Comparison of ENCODE assay signal across 21 cellular contexts in the genomic region with DNA sequence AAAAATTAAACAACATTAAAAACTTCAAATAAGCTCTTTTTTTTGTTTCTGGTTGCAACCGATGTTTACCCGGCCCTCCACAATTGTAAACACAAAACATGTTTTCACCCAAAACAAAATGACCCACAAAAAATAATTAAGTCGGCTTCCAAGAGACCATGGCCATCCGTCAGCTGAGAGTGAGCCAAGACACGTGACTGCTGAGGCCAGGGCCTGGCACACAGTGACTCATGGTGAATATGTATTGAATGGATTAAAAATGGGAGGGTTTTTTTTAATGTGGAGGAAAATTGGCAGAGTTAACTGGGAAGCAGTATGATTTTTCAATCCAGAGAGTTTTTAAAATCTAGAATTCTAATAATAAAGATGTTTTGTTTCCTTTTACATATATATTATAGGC. TPM values are rescaled to one million over a fixed set of nuclear protein-coding genes. Genes with fewer than 3 reads are reported as not detected.
A peak's percentile ranks its signal among the peaks of the same experiment; 100 is the strongest.
DNase-seq lines count a peak whose midpoint lies in the region; ATAC-seq, FAIRE-seq and TF ChIP-seq lines count a peak whose summit lies in the region.
"Had no signal": no experiment of that assay in that cellular context is flagged by ENCODE, and none has a peak within 500 bp of the region (broad histone marks: within the 10 kb centered on the region; RNA-seq: fewer than 3 reads in every experiment).

No MANE protein-coding gene starts in this region.

- CTCF ChIA-PET in activated CD8-positive, alpha-beta memory T cell treated with anti-CD3 and anti-CD28 coated beads, Interleukin-2, amount 10 ng/mL, durations not matched to agents 7 days and 5 days (lab: Charles Lee), result no interaction called here
- CTCF ChIA-PET in naive thymus-derived CD4-positive, alpha-beta T cell (lab: Charles Lee), result interaction anchor here (0.7 kb wide), 1 partner anchor 602 kb away, joined by 3 read pairs; no protein-coding TSS in a partner anchor

- no peak overlapping the region for H3K4me3 Mint-ChIP-seq in activated CD8-positive, alpha-beta memory T cell treated with anti-CD3 and anti-CD28 coated beads, Interleukin-2, amount 10 ng/mL, durations not matched to agents 7 days and 5 days
- no peak overlapping the region for H3K4me3 Mint-ChIP-seq in naive thymus-derived CD4-positive, alpha-beta T cell
- H3K4me3 Mint-ChIP-seq: CD4-positive, alpha-beta T cell; memory B cell had no signal

- H3K9me3 ChIP-seq in keratinocyte (ENCODE audit: control insufficient read depth, low read depth, low read length), result no peaks in the 10 kb centered on the region
- H3K9me3 ChIP-seq in naive thymus-derived CD4-positive, alpha-beta T cell (ENCODE audit: control insufficient read depth in 2 of 3, low read length in 3 of 3), result no peaks in the 10 kb centered on the region
- H3K9me3 ChIP-seq: gastrocnemius medialis, sigmoid colon, suprapubic skin, vagina had no signal

- H3K4me2 ChIP-seq in keratinocyte (ENCODE audit: control insufficient read depth, extremely low read depth, insufficient read depth, low read depth, low read length), result no peak overlapping the region

- H3K27ac Mint-ChIP-seq in activated CD8-positive, alpha-beta memory T cell treated with anti-CD3 and anti-CD28 coated beads, Interleukin-2, amount 10 ng/mL, durations not matched to agents 7 days and 5 days, result no peak overlapping the region
- no peak overlapping the region for H3K27ac Mint-ChIP-seq in naive thymus-derived CD4-positive, alpha-beta T cell
- H3K27ac Mint-ChIP-seq: CD4-positive, alpha-beta T cell; memory B cell had no signal

- no peak for TF ChIP-seq CTCF in keratinocyte (optimal IDR thresholded peaks at IDR 0.05 in 1 of 3, IDR thresholded peaks at IDR 0.05 in 1 of 3, conservative IDR thresholded peaks at IDR 0.05 in 1 of 3; ENCODE audit: extremely low read depth in 1 of 3, insufficient read depth in 2 of 3, low read length in 3 of 3)

- H3K4me3 ChIP-seq in keratinocyte (ENCODE audit: control insufficient read depth in 2 of 3, extremely low read depth in 1 of 3, insufficient read depth in 2 of 3, low read depth in 1 of 3, low read length in 3 of 3), result no peak overlapping the region
- no peak overlapping the region for H3K4me3 ChIP-seq in naive thymus-derived CD4-positive, alpha-beta T cell (ENCODE audit: low read length)
- H3K4me3 ChIP-seq: gastrocnemius medialis, GM12878, sigmoid colon, suprapubic skin, vagina had no signal

- intact Hi-C loops in naive thymus-derived CD4-positive, alpha-beta T cell (cut with micrococcal nuclease), result no loop called here

- no peaks in the 10 kb centered on the region for H3K27me3 Mint-ChIP-seq in activated CD8-positive, alpha-beta memory T cell treated with anti-CD3 and anti-CD28 coated beads, Interleukin-2, amount 10 ng/mL, durations not matched to agents 7 days and 5 days
- H3K27me3 Mint-ChIP-seq in naive thymus-derived CD4-positive, alpha-beta T cell, result peaks cover 0 to 13% (median 0%) of the 10 kb centered on the region in 5 donors
- H3K27me3 Mint-ChIP-seq: memory B cell had no signal

- H2AFZ ChIP-seq in keratinocyte (ENCODE audit: control insufficient read depth, low read length), result no peak overlapping the region

- no peak for ATAC-seq in activated CD8-positive, alpha-beta memory T cell treated with anti-CD3 and anti-CD28 coated beads, Interleukin-2, amount 10 ng/mL, durations not matched to agents 7 days and 5 days
- no peak for ATAC-seq in naive thymus-derived CD4-positive, alpha-beta T cell
- ATAC-seq: gastrocnemius medialis, GM12878 had no signal

- POLR2A ChIA-PET in naive thymus-derived CD4-positive, alpha-beta T cell (lab: Charles Lee), result no interaction called here

- H3K36me3 ChIP-seq in keratinocyte (ENCODE audit: control insufficient read depth in 2 of 2, extremely low read depth in 1 of 2, insufficient read depth in 2 of 2, low read length in 2 of 2), result no peaks in the 10 kb centered on the region
- no peaks in the 10 kb centered on the region for H3K36me3 ChIP-seq in naive thymus-derived CD4-positive, alpha-beta T cell (ENCODE audit: control insufficient read depth in 2 of 3, insufficient read depth in 3 of 3, low read length in 3 of 3)
- H3K36me3 ChIP-seq: gastrocnemius medialis, sigmoid colon, suprapubic skin, vagina had no signal

- H3K27me3 ChIP-seq in keratinocyte (ENCODE audit: control insufficient read depth, extremely low read depth, insufficient read depth, low read length), result no peaks in the 10 kb centered on the region
- H3K27me3 ChIP-seq in naive thymus-derived CD4-positive, alpha-beta T cell (ENCODE audit: control insufficient read depth in 2 of 2, insufficient read depth in 2 of 2, low read length in 2 of 2), result no peaks in the 10 kb centered on the region
- H3K27me3 ChIP-seq: gastrocnemius medialis, sigmoid colon, suprapubic skin, vagina had no signal

- H4K20me1 ChIP-seq in keratinocyte (ENCODE audit: control insufficient read depth, extremely low read depth, insufficient read depth, low read length), result no peaks in the 10 kb centered on the region

- in situ Hi-C loops in ACHN (cut with HindIII; ENCODE audit: low pct_ligation_motif_present, low pct_unique_long_range_greater_than_20kb, low sequenced_read_pairs), result no loop called here

- H3K4me1 Mint-ChIP-seq in activated CD8-positive, alpha-beta memory T cell treated with anti-CD3 and anti-CD28 coated beads, Interleukin-2, amount 10 ng/mL, durations not matched to agents 7 days and 5 days, result no peaks in the 10 kb centered on the region
- no peaks in the 10 kb centered on the region for H3K4me1 Mint-ChIP-seq in naive thymus-derived CD4-positive, alpha-beta T cell
- H3K4me1 Mint-ChIP-seq: memory B cell had no signal

- no peaks in the 10 kb centered on the region for H3K9me3 Mint-ChIP-seq in activated CD8-positive, alpha-beta memory T cell treated with anti-CD3 and anti-CD28 coated beads, Interleukin-2, amount 10 ng/mL, durations not matched to agents 7 days and 5 days (ENCODE audit: low read depth)
- peaks cover 0 to 2% (median 0%) of the 10 kb centered on the region in 11 donors for H3K9me3 Mint-ChIP-seq in naive thymus-derived CD4-positive, alpha-beta T cell
- H3K9me3 Mint-ChIP-seq: CD4-positive, alpha-beta T cell had no signal

- no peaks in the 10 kb centered on the region for H3K9me1 ChIP-seq in keratinocyte (ENCODE audit: control insufficient read depth, extremely low read depth, insufficient read depth, low read length)

- no peaks in the 10 kb centered on the region for H3K36me3 Mint-ChIP-seq in activated CD8-positive, alpha-beta memory T cell treated with anti-CD3 and anti-CD28 coated beads, Interleukin-2, amount 10 ng/mL, durations not matched to agents 7 days and 5 days
- no peaks in the 10 kb centered on the region for H3K36me3 Mint-ChIP-seq in naive thymus-derived CD4-positive, alpha-beta T cell
- H3K36me3 Mint-ChIP-seq: memory B cell had no signal

- DNase-seq in AG08396 (ENCODE audit: low spot score) (peak; percentile 13), HT1080 (ENCODE audit: low read depth) (peak; percentile 69), astrocyte of the hippocampus (ENCODE audit: low read depth, low spot score) (peak; percentile 20), keratinocyte (ENCODE audit: low read depth, low spot score) (no peak), ACHN (no peak), MV-4-11 (lab: John Stamatoyannopoulos, UW) (no peak)
- DNase-seq in activated CD8-positive, alpha-beta memory T cell treated with anti-CD3 and anti-CD28 coated beads, Interleukin-2, amount 10 ng/mL, durations not matched to agents 7 days and 5 days, result no peak
- no peak for DNase-seq in naive thymus-derived CD4-positive, alpha-beta T cell
- DNase-seq: activated naive CD4-positive, alpha-beta T cell treated with anti-CD3 and anti-CD28 coated beads, Interleukin-2, amount 50 U/mL, for 16 hours; CD4-positive, alpha-beta T cell; DMS153; gastrocnemius medialis; H7; NCI-H524 treated with DMSO at 0.1 percent for 48 hours; sigmoid colon; SW 1271 had no signal

- no peak overlapping the region for H3K9ac ChIP-seq in keratinocyte (ENCODE audit: control insufficient read depth, extremely low read depth, insufficient read depth, low read length)

- dilution Hi-C loops in keratinocyte (cut with MboI; ENCODE audit: extremely low pct_ligation_motif_present, low sequenced_read_pairs), result no loop called here

- peak; percentile 34 for FAIRE-seq in keratinocyte (lab: Jason Lieb, UNC)
- FAIRE-seq: GM12878, TTC549 had no signal

- peaks cover 12% of the 10 kb centered on the region for H3K4me1 ChIP-seq in keratinocyte (ENCODE audit: control insufficient read depth, extremely low read depth, insufficient read depth, low read length)
- H3K4me1 ChIP-seq in naive thymus-derived CD4-positive, alpha-beta T cell (ENCODE audit: control insufficient read depth in 2 of 2, insufficient read depth in 2 of 2, low read length in 2 of 2), result no peaks in the 10 kb centered on the region
- H3K4me1 ChIP-seq: gastrocnemius medialis, sigmoid colon, suprapubic skin, vagina had no signal

- H3K79me2 ChIP-seq in keratinocyte (ENCODE audit: control insufficient read depth, insufficient read depth, low read length), result no peaks in the 10 kb centered on the region

- no peak overlapping the region for H3K27ac ChIP-seq in keratinocyte (ENCODE audit: control insufficient read depth, insufficient read depth, low read length)
- H3K27ac ChIP-seq in naive thymus-derived CD4-positive, alpha-beta T cell (ENCODE audit: low read depth, low read length), result no peak overlapping the region
- H3K27ac ChIP-seq: gastrocnemius medialis, sigmoid colon, suprapubic skin, vagina had no signal

RNA-seq across cellular contexts. Expression of a gene that starts 13.8 kb away (rescaled TPM):
- total RNA-seq in HT1080 (2014; rRNA removed; shearing (Covaris generic)), result 14.1 and 17.3 TPM in 2 replicates
- polyA plus RNA-seq in HT1080 (2015; cell fraction: cytosol; rRNA removed), result 9.9 and 13.7 TPM in 2 replicates
- 27.5 and 34.3 TPM in 2 replicates for polyA plus RNA-seq in HT1080 (2015; cell fraction: nucleus; rRNA removed)
- 13.9 to 25.7 TPM (median 16.1 TPM) in 3 replicates for polyA plus RNA-seq in keratinocyte
- polyA plus RNA-seq in keratinocyte (2011; ENCODE audit: low read depth), result 23.0 TPM
- polyA plus RNA-seq in keratinocyte (2011; cell fraction: cytosol; rRNA removed), result 9.2 and 19.1 TPM in 2 replicates
- polyA plus RNA-seq in keratinocyte (2011; cell fraction: nucleus; rRNA removed), result 24.2 and 31.8 TPM in 2 replicates
- 9.9 TPM in 2 replicates for polyA plus RNA-seq in keratinocyte (2012; ENCODE audit: low replicate concordance)
- polyA minus RNA-seq in keratinocyte, result 3.2 to 25.7 TPM (median 12.2 TPM) in 3 replicates
- polyA minus RNA-seq in keratinocyte (2011; cell fraction: cytosol; rRNA and poly(A)+ RNA removed), result 9.6 TPM
- 20.7 and 32.1 TPM in 2 replicates for polyA minus RNA-seq in keratinocyte (2011; cell fraction: nucleus; rRNA and poly(A)+ RNA removed)
- total RNA-seq in activated CD8-positive, alpha-beta memory T cell treated with anti-CD3 and anti-CD28 coated beads, Interleukin-2, amount 10 ng/mL, durations not matched to agents 7 days and 5 days, result 1 to 10 TPM; 2.4 to 3.9 TPM
- total RNA-seq in naive thymus-derived CD4-positive, alpha-beta T cell, result 1 to 10 TPM; 2.1 to 8.8 (median 2.9) TPM
- polyA plus RNA-seq in naive thymus-derived CD4-positive, alpha-beta T cell, result 1 to 10 TPM in 1 of 2 donors, under 1 TPM in 1; 0.77 to 1.5 TPM

Comparison
In these comparisons a context has a peak if more than half of its experiments do, and no peak if none do; other contexts are left out.
1. DNase-seq: peak in AG08396 (single experiment), HT1080 (single experiment) and astrocyte of the hippocampus (single experiment); none in keratinocyte (single experiment), activated CD8-positive, alpha-beta memory T cell treated with anti-CD3 and anti-CD28 coated beads, Interleukin-2, amount 10 ng/mL, durations not matched to agents 7 days and 5 days (single experiment), naive thymus-derived CD4-positive, alpha-beta T cell (0 of 9), ACHN (single experiment) and MV-4-11 (single experiment).